9 cellular contexts compared by ENCODE assay signal in genomic region chr13:112967666-112968379, GRCh38. TPM values are rescaled to one million over a fixed set of nuclear protein-coding genes. Genes with fewer than 3 reads are reported as not detected.
DNase-seq lines count a peak whose midpoint lies in the region; ATAC-seq and TF ChIP-seq lines count a peak whose summit lies in the region.
"Had no signal": no experiment of that assay in that cellular context is flagged by ENCODE, and none has a peak within 500 bp of the region (broad histone marks: within the 10 kb centered on the region; RNA-seq: fewer than 3 reads in every experiment).

No MANE protein-coding gene starts in this region.

- H3K27ac ChIP-seq in left lung: peak overlapping the region; percentile 39 to 79
- H3K27ac ChIP-seq: tibial artery had no signal

- peaks cover 10 to 42% of the 10 kb centered on the region in 2 donors for H3K27me3 ChIP-seq in left lung

- ATAC-seq in activated CD4-positive, alpha-beta T cell treated with anti-CD3 and anti-CD28 coated beads for 36 hours: no peak
- ATAC-seq in left lung: no peak
- ATAC-seq in stimulated activated naive CD8-positive, alpha-beta T cell treated with anti-CD3 and anti-CD28 coated beads, Interleukin-15, amount 100 ng/mL, for 72 hours: no peak
- no peak for ATAC-seq in GM21723 (IDR thresholded peaks at IDR 0.05; ENCODE audit: unreplicated experiment)

- no peaks in the 10 kb centered on the region for H3K36me3 ChIP-seq in left lung
- H3K36me3 ChIP-seq: tibial artery had no signal

- POLR2A ChIA-PET in activated CD4-positive, alpha-beta T cell treated with anti-CD3 and anti-CD28 coated beads for 36 hours (lab: Charles Lee): no interaction called here

- intact Hi-C loops in activated CD4-positive, alpha-beta T cell treated with anti-CD3 and anti-CD28 coated beads for 36 hours (cut with DNase I, micrococcal nuclease): loop anchor here (2.0 kb wide), 3 partner anchors 25 to 523 kb away; partner anchors contain the start of genes DCUN1D2 (in 1 of the 2) and LAMP1 (in 1 of the 2)
- intact Hi-C loops in activated T-helper 1 cell treated with anti-CD3 and anti-CD28 coated beads, Interleukin-12 subunit alpha, Interleukin-12 subunit beta, Interleukin-2, Interleukin-4 antibody, amounts not matched to agents 30 ng/mL and 10 ng/mL and 1 ng/mL, durations not matched to agents 14 hours and 24 hours and 36 hours (cut with micrococcal nuclease): no loop called here
- intact Hi-C loops in left lung (cut with DNase I): no loop called here

- H3K4me1 Mint-ChIP-seq in activated CD4-positive, alpha-beta T cell treated with anti-CD3 and anti-CD28 coated beads for 36 hours: peaks cover 22% of the 10 kb centered on the region
- H3K4me1 Mint-ChIP-seq in activated T-helper 1 cell treated with anti-CD3 and anti-CD28 coated beads, Interleukin-12 subunit alpha, Interleukin-12 subunit beta, Interleukin-2, Interleukin-4 antibody, amounts not matched to agents 30 ng/mL and 10 ng/mL and 1 ng/mL, durations not matched to agents 14 hours and 24 hours and 36 hours (ENCODE audit: low read depth): peaks cover 9% of the 10 kb centered on the region
- peaks cover 44% of the 10 kb centered on the region for H3K4me1 Mint-ChIP-seq in stimulated activated naive CD8-positive, alpha-beta T cell treated with anti-CD3 and anti-CD28 coated beads, Interleukin-15, amount 100 ng/mL, for 72 hours

- peak overlapping the region; percentile 37 for H3K27ac Mint-ChIP-seq in activated CD4-positive, alpha-beta T cell treated with anti-CD3 and anti-CD28 coated beads for 36 hours
- H3K27ac Mint-ChIP-seq in activated T-helper 1 cell treated with anti-CD3 and anti-CD28 coated beads, Interleukin-12 subunit alpha, Interleukin-12 subunit beta, Interleukin-2, Interleukin-4 antibody, amounts not matched to agents 30 ng/mL and 10 ng/mL and 1 ng/mL, durations not matched to agents 14 hours and 24 hours and 36 hours: no peak overlapping the region
- no peak overlapping the region for H3K27ac Mint-ChIP-seq in stimulated activated naive CD8-positive, alpha-beta T cell treated with anti-CD3 and anti-CD28 coated beads, Interleukin-15, amount 100 ng/mL, for 72 hours

- peak overlapping the region; percentile 71 for H3K4me3 Mint-ChIP-seq in activated CD4-positive, alpha-beta T cell treated with anti-CD3 and anti-CD28 coated beads for 36 hours
- H3K4me3 Mint-ChIP-seq in activated T-helper 1 cell treated with anti-CD3 and anti-CD28 coated beads, Interleukin-12 subunit alpha, Interleukin-12 subunit beta, Interleukin-2, Interleukin-4 antibody, amounts not matched to agents 30 ng/mL and 10 ng/mL and 1 ng/mL, durations not matched to agents 14 hours and 24 hours and 36 hours: peak overlapping the region; percentile 60
- peak overlapping the region; percentile 87 to 95 for H3K4me3 Mint-ChIP-seq in stimulated activated naive CD8-positive, alpha-beta T cell treated with anti-CD3 and anti-CD28 coated beads, Interleukin-15, amount 100 ng/mL, for 72 hours

- DNase-seq in activated CD4-positive, alpha-beta T cell treated with anti-CD3 and anti-CD28 coated beads for 36 hours: no peak
- DNase-seq in activated CD4-positive, alpha-beta T cell treated with anti-CD3 and anti-CD28 coated beads, Interleukin-2, amount 50 U/mL, for 48 hours: no peak
- DNase-seq in activated T-helper 1 cell treated with anti-CD3 and anti-CD28 coated beads, Interleukin-12 subunit alpha, Interleukin-12 subunit beta, Interleukin-2, Interleukin-4 antibody, amounts not matched to agents 30 ng/mL and 10 ng/mL and 1 ng/mL, durations not matched to agents 14 hours and 24 hours and 36 hours (ENCODE audit: low spot score): no peak
- DNase-seq in left lung (no peak), NCI-H2171 (lab: John Stamatoyannopoulos, UW) (no peak), NCI-H2227 treated with DMSO at 0.1 percent for 48 hours (lab: John Stamatoyannopoulos, UW) (no peak)
- DNase-seq in stimulated activated naive CD8-positive, alpha-beta T cell treated with anti-CD3 and anti-CD28 coated beads, Interleukin-15, amount 100 ng/mL, for 72 hours: no peak

- CTCF ChIA-PET in activated CD4-positive, alpha-beta T cell treated with anti-CD3 and anti-CD28 coated beads for 36 hours (lab: Charles Lee): interaction anchor here (0.6 to 1.4 kb wide), 3 partner anchors 11 to 174 kb away, joined by 3 read pairs; no protein-coding TSS in a partner anchor

- peaks cover 2% of the 10 kb centered on the region for H3K36me3 Mint-ChIP-seq in activated CD4-positive, alpha-beta T cell treated with anti-CD3 and anti-CD28 coated beads for 36 hours (ENCODE audit: low read depth)
- H3K36me3 Mint-ChIP-seq in activated T-helper 1 cell treated with anti-CD3 and anti-CD28 coated beads, Interleukin-12 subunit alpha, Interleukin-12 subunit beta, Interleukin-2, Interleukin-4 antibody, amounts not matched to agents 30 ng/mL and 10 ng/mL and 1 ng/mL, durations not matched to agents 14 hours and 24 hours and 36 hours (ENCODE audit: low read depth): no peaks in the 10 kb centered on the region

- H3K27me3 Mint-ChIP-seq in activated CD4-positive, alpha-beta T cell treated with anti-CD3 and anti-CD28 coated beads for 36 hours: no peaks in the 10 kb centered on the region
- peaks cover 31% of the 10 kb centered on the region for H3K27me3 Mint-ChIP-seq in activated T-helper 1 cell treated with anti-CD3 and anti-CD28 coated beads, Interleukin-12 subunit alpha, Interleukin-12 subunit beta, Interleukin-2, Interleukin-4 antibody, amounts not matched to agents 30 ng/mL and 10 ng/mL and 1 ng/mL, durations not matched to agents 14 hours and 24 hours and 36 hours (ENCODE audit: insufficient read depth)
- no peaks in the 10 kb centered on the region for H3K27me3 Mint-ChIP-seq in stimulated activated naive CD8-positive, alpha-beta T cell treated with anti-CD3 and anti-CD28 coated beads, Interleukin-15, amount 100 ng/mL, for 72 hours

- no peaks in the 10 kb centered on the region for H3K9me3 ChIP-seq in left lung
- H3K9me3 ChIP-seq: tibial artery had no signal

- no peak for TF ChIP-seq CTCF in left lung (IDR thresholded peaks at IDR 0.05)

- no peaks in the 10 kb centered on the region for H3K9me3 Mint-ChIP-seq in activated CD4-positive, alpha-beta T cell treated with anti-CD3 and anti-CD28 coated beads for 36 hours (ENCODE audit: low read depth)
- H3K9me3 Mint-ChIP-seq in activated T-helper 1 cell treated with anti-CD3 and anti-CD28 coated beads, Interleukin-12 subunit alpha, Interleukin-12 subunit beta, Interleukin-2, Interleukin-4 antibody, amounts not matched to agents 30 ng/mL and 10 ng/mL and 1 ng/mL, durations not matched to agents 14 hours and 24 hours and 36 hours: no peaks in the 10 kb centered on the region
- peaks cover 5 to 10% of the 10 kb centered on the region in 2 donors for H3K9me3 Mint-ChIP-seq in stimulated activated naive CD8-positive, alpha-beta T cell treated with anti-CD3 and anti-CD28 coated beads, Interleukin-15, amount 100 ng/mL, for 72 hours

- peak overlapping the region; percentile 47 to 49 for H3K4me3 ChIP-seq in left lung

- peaks cover 4 to 15% of the 10 kb centered on the region in 2 donors for H3K4me1 ChIP-seq in left lung

RNA-seq across cellular contexts. Expression of gene MCF2L, which starts 1.2 kb away (rescaled TPM):
- total RNA-seq in activated CD4-positive, alpha-beta T cell treated with anti-CD3 and anti-CD28 coated beads for 36 hours: 1 to 10 TPM; 8.4 to 8.7 TPM
- total RNA-seq in activated T-helper 1 cell treated with anti-CD3 and anti-CD28 coated beads, Interleukin-12 subunit alpha, Interleukin-12 subunit beta, Interleukin-2, Interleukin-4 antibody, amounts not matched to agents 30 ng/mL and 10 ng/mL and 1 ng/mL, durations not matched to agents 14 hours and 24 hours and 36 hours: 0.42 TPM in 1 of 2 replicates, not detected in the other
- 10 to 100 TPM; 36.0 to 38.9 TPM for total RNA-seq in left lung

Comparison
In these comparisons a context has a peak if more than half of its experiments do, and no peak if none do; other contexts are left out.
1. intact Hi-C loops: an anchor here in activated CD4-positive, alpha-beta T cell treated with anti-CD3 and anti-CD28 coated beads for 36 hours (2.0 kb wide); none called in activated T-helper 1 cell treated with anti-CD3 and anti-CD28 coated beads, Interleukin-12 subunit alpha, Interleukin-12 subunit beta, Interleukin-2, Interleukin-4 antibody, amounts not matched to agents 30 ng/mL and 10 ng/mL and 1 ng/mL, durations not matched to agents 14 hours and 24 hours and 36 hours and left lung.